Comparison of ENCODE assay signal across 3 cellular contexts in genomic region chr20:13236360-13236759, GRCh38. TPM values are rescaled to one million over a fixed set of nuclear protein-coding genes. Genes with fewer than 3 reads are reported as not detected.
"Had no signal": no experiment of that assay in that cellular context is flagged by ENCODE, and none has a peak within 500 bp of the region (broad histone marks: within the 10 kb centered on the region; RNA-seq: fewer than 3 reads in every experiment).

No MANE protein-coding gene starts in this region.

RNA-seq across cellular contexts. Expression of gene ISM1, which starts 15.3 kb away (rescaled TPM):
- total RNA-seq: HT-29, IMR-90, K562 had no signal
- polyA plus RNA-seq: IMR-90, K562 had no signal
